ENCODE assay signal across 8 cellular contexts in genomic region chr1:26677306-26678115, GRCh38. TPM values are rescaled to one million over a fixed set of nuclear protein-coding genes. Genes with fewer than 3 reads are reported as not detected.
DNase-seq lines count a peak whose midpoint lies in the region; ATAC-seq and TF ChIP-seq lines count a peak whose summit lies in the region.

No MANE protein-coding gene starts in this region.

- peak overlapping the region; percentile 39; the same call in 1 of the 2 replicates for H3K4me2 ChIP-seq in MM.1S (ENCODE audit: low read depth, low read length)

- in situ Hi-C loops in Caki2 (cut with HindIII; ENCODE audit: low pct_unique_long_range_greater_than_20kb, low sequenced_read_pairs): no loop called here

- peaks cover 13% of the 10 kb centered on the region for H3K4me1 ChIP-seq in MM.1S (ENCODE audit: low read length)
- no peaks in the 10 kb centered on the region for H3K4me1 ChIP-seq in ovary (ENCODE audit: insufficient read depth)

- ATAC-seq in GM21717 (IDR thresholded peaks at IDR 0.05; ENCODE audit: unreplicated experiment) (peak; percentile 55), GM18519 (IDR thresholded peaks at IDR 0.05; ENCODE audit: low FRiP score, unreplicated experiment) (no peak)

- intact Hi-C loops in ovary (cut with DNase I): no loop called here

- H2AFZ ChIP-seq in MM.1S (ENCODE audit: low read length): peak overlapping the region; percentile 64

- H3K9me3 ChIP-seq in MM.1S (replicated peaks; ENCODE audit: insufficient read depth, low read length) (no peaks in the 10 kb centered on the region), ovary (no peaks in the 10 kb centered on the region)

- TF ChIP-seq CTCF in MM.1S (IDR thresholded peaks at IDR 0.05; ENCODE audit: low read length): peak; percentile 92
- peak; percentile 16 to 63 (median 56) for TF ChIP-seq CTCF in ovary (IDR thresholded peaks at IDR 0.05)

- no peaks in the 10 kb centered on the region for H3K27me3 ChIP-seq in MM.1S (replicated peaks; ENCODE audit: insufficient read depth, low read length)
- no peaks in the 10 kb centered on the region for H3K27me3 ChIP-seq in ovary

- no peak for TF ChIP-seq POLR2A in ovary (IDR thresholded peaks at IDR 0.05)

- H3K79me2 ChIP-seq in MM.1S (ENCODE audit: low read length): no peaks in the 10 kb centered on the region

- H3F3A ChIP-seq in MM.1S (ENCODE audit: insufficient read depth, low read length): peaks cover 2% of the 10 kb centered on the region

- 2 to 4% (median 4%) methylated on average over 9 of the region's 9 CpGs for WGBS in ovary, 3 donors

- no peak for TF ChIP-seq EP300 in ovary (IDR thresholded peaks at IDR 0.05)

- no peaks in the 10 kb centered on the region for H3K36me3 ChIP-seq in MM.1S (replicated peaks; ENCODE audit: insufficient read depth, low read length)
- no peaks in the 10 kb centered on the region for H3K36me3 ChIP-seq in ovary

- H3K4me3 ChIP-seq in MM.1S (ENCODE audit: low read length) (peak overlapping the region; percentile 10; the same call in 1 of the 2 replicates), ovary (no peak overlapping the region)

- H4K20me1 ChIP-seq in MM.1S (ENCODE audit: insufficient read depth, low read length): no peaks in the 10 kb centered on the region

- H3K27ac ChIP-seq in MM.1S (ENCODE audit: low read length): peak overlapping the region; percentile 5; the same call in 1 of the 2 replicates
- peak overlapping the region in 1 of 2 donors; percentile 0 for H3K27ac ChIP-seq in ovary

- no peaks in the 10 kb centered on the region for H3K9me2 ChIP-seq in MM.1S (replicated peaks; ENCODE audit: insufficient read depth, low read length)

- DNase-seq in Caki2 (ENCODE audit: low read depth): peak; percentile 93
- peak; percentile 89 for DNase-seq in MM.1S
- peak; percentile 33 for DNase-seq in SHP77 treated with DMSO at 0.1 percent for 48 hours (lab: John Stamatoyannopoulos, UW)
- peak; percentile 47 for DNase-seq in activated naive CD4-positive, alpha-beta T cell treated with Interleukin-2 at 50 U/mL for 16 hours
- peak; percentile 65 for DNase-seq in globus pallidus (ENCODE audit: low spot score)
- DNase-seq in ovary: peak; percentile 72 to 85 (median 81)

- 0 out of 2 replicates have a peak overlapping the region, but pooled peaks have one; percentile 2 for H3K9ac ChIP-seq in MM.1S (ENCODE audit: low read length)

RNA-seq across cellular contexts. Expression of gene ARID1A, which starts 18.3 kb away (rescaled TPM):
- 8.4 and 9.5 TPM in 2 replicates for total RNA-seq in Caki2 (2014; rRNA removed; shearing (Covaris generic); ENCODE audit: low replicate concordance)
- 100 to 1,000 TPM in 1 of 7 donors, 10 to 100 TPM in 6; 28.5 to 102 (median 77.5) TPM for total RNA-seq in ovary
- 10 to 100 TPM; 27.6 to 40.1 TPM for polyA plus RNA-seq in ovary

Comparison
In these comparisons a context has a peak if more than half of its experiments do, and no peak if none do; other contexts are left out.
1. DNase-seq: peak in every context shown above with its lines; median percentile 93 in Caki2; 89 in MM.1S; 81 in ovary; 65 in globus pallidus; 47 in activated naive CD4-positive, alpha-beta T cell treated with Interleukin-2 at 50 U/mL for 16 hours; 33 in SHP77 treated with DMSO at 0.1 percent for 48 hours.